ENCODE assay signal across 8 cellular contexts in genomic region chr6:8061736-8062135, GRCh38.
"Had no signal": no experiment of that assay in that cellular context is flagged by ENCODE, and none has a peak within 500 bp of the region (broad histone marks: within the 10 kb centered on the region; RNA-seq: fewer than 3 reads in every experiment).

No MANE protein-coding gene starts in this region.

- DNase-seq: GM23248, GOT3, H7, HFFc6, IMR-90 had no signal

- H3K9ac ChIP-seq: GM23248 had no signal

- H3K4me3 ChIP-seq: GM23248, HAP-1, K562 had no signal

- H3K27ac Mint-ChIP-seq: HFFc6 had no signal

- H3K4me3 Mint-ChIP-seq: HFFc6 had no signal

- ATAC-seq: HCT116, K562 had no signal

- H3K27ac ChIP-seq: GM23248 had no signal

- H2AFZ ChIP-seq: GM23248 had no signal

- H3K9me3 Mint-ChIP-seq: HFFc6 had no signal

- H3K9me3 ChIP-seq: HAP-1 had no signal
